8 cellular contexts compared by ENCODE assay signal in the genomic region with DNA sequence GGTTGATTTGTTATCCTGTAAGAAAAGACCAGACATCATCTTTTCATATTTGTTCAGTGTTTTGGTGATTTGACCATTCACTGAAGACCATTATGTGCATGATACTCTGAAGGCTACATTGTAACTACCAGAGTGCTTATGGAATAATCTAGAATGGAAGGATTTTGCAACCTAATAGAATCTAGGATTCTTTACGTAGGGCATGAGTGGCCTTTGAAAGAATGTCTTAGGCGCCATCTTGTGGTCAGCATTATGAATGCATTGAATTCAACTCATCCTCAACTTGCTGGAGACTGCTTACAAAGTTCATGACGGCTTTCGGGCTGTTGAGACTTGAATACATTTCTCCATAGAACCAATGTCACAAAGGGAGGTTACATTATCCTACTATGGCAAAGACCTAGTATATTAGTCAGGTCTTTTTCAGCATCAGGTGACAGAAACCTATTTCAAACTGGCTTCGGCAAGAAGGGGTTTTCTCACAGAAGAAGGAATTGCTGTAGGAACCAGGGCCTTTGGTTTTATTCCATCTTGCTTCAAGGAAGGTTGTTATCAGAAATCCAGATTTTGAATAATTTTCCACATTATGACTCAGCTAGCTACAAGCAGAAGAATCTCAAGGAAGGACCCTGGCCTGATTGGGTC.
A peak's percentile ranks its signal among the peaks of the same experiment; 100 is the strongest.
DNase-seq lines count a peak whose midpoint lies in the region; ATAC-seq, FAIRE-seq and TF ChIP-seq lines count a peak whose summit lies in the region.

No MANE protein-coding gene starts in this region.

- H3K27me3 Mint-ChIP-seq in memory B cell, result peaks cover 3% of the 10 kb centered on the region

- no peak for TF ChIP-seq POLR2A in A549 (IDR thresholded peaks at IDR 0.05; ENCODE audit: low read length)

- TF ChIP-seq CTCF in A549 (IDR thresholded peaks at IDR 0.05) (peak; percentile 86), GM12873 (IDR thresholded peaks at IDR 0.05; ENCODE audit: insufficient read depth, low read depth, low read length, missing control alignments) (peak; percentile 78)

- no peak overlapping the region for H3K4me3 Mint-ChIP-seq in memory B cell

- no peaks in the 10 kb centered on the region for H3K9me3 ChIP-seq in A549
- no peaks in the 10 kb centered on the region for H3K9me3 ChIP-seq in effector memory CD4-positive, alpha-beta T cell (ENCODE audit: control insufficient read depth, low read length)

- peak; percentile 80 to 88; a peak in 5 of 6 replicates for ATAC-seq in A549
- ATAC-seq in HG03066 (IDR thresholded peaks at IDR 0.05; ENCODE audit: low read depth, unreplicated experiment), result peak; percentile 49
- peak; percentile 27 to 65 for ATAC-seq in activated CD4-positive, CD25-positive, alpha-beta regulatory T cell treated with anti-CD3 and anti-CD28 coated beads, Interleukin-2, amount 50 U/mL, for 24 hours
- peak; percentile 69 for ATAC-seq in memory B cell (ENCODE audit: low read depth)

- no peak overlapping the region for H3K4me3 ChIP-seq in A549
- H3K4me3 ChIP-seq in effector memory CD4-positive, alpha-beta T cell (ENCODE audit: insufficient read depth, low read depth, low read length, poor library complexity, severe bottlenecking), result no peak overlapping the region

- FAIRE-seq in A549 (lab: Jason Lieb, UNC), result no peak

- POLR2A ChIA-PET in A549 (lab: Yijun Ruan, JAX), result no interaction called here

- H3K36me3 ChIP-seq in effector memory CD4-positive, alpha-beta T cell (ENCODE audit: control insufficient read depth, insufficient read depth, low read length), result no peaks in the 10 kb centered on the region

- H3K27me3 ChIP-seq in effector memory CD4-positive, alpha-beta T cell (replicated peaks; ENCODE audit: control insufficient read depth, insufficient read depth, low read length, poor library complexity, severe bottlenecking), result no peaks in the 10 kb centered on the region

- no peaks in the 10 kb centered on the region for H3K9me3 Mint-ChIP-seq in memory B cell

- CTCF ChIA-PET in A549 (lab: Yijun Ruan, JAX), result interaction anchor here (0.7 to 1.9 kb wide), 14 partner anchors 8 to 149 kb away, joined by 3 to 9 read pairs (median 4); no protein-coding TSS in a partner anchor

- WGBS in A549 (ENCODE audit: missing lambda C conversion rate), result 21% methylated on average over 5 of the region's 5 CpGs

- no peak overlapping the region for H3K27ac ChIP-seq in A549
- H3K27ac ChIP-seq in effector memory CD4-positive, alpha-beta T cell (ENCODE audit: insufficient read depth, low read length, poor library complexity, severe bottlenecking), result no peak overlapping the region

- no peak overlapping the region for H3K27ac Mint-ChIP-seq in memory B cell

- no peak for TF ChIP-seq EP300 in A549 (IDR thresholded peaks at IDR 0.05)

- H3K36me3 Mint-ChIP-seq in memory B cell, result no peaks in the 10 kb centered on the region

- H3K4me1 Mint-ChIP-seq in memory B cell, result peaks cover 2% of the 10 kb centered on the region

- no peak overlapping the region for H3K4me2 ChIP-seq in A549

- DNase-seq in A549 (ENCODE audit: low read depth in 1 of 2, low spot score in 1 of 2) (peak; percentile 46 to 73), NCI-H2196 treated with DMSO at 0.1 percent for 48 hours (lab: John Stamatoyannopoulos, UW; ENCODE audit: unreplicated experiment) (peak; percentile 1), memory B cell (ENCODE audit: low spot score in 2 of 2) (peak; percentile 56 to 63)
- DNase-seq in effector memory CD4-positive, alpha-beta T cell, result peak in 2 of 3 donors; percentile 4 to 36
- DNase-seq in stimulated activated naive CD4-positive, alpha-beta T cell treated with Interleukin-2 at 50 U/mL for 16 hours (lab: John Stamatoyannopoulos, UW), result peak; percentile 25

- peak; percentile 90 for TF ChIP-seq RAD21 in A549 (conservative IDR thresholded peaks at IDR 0.05 in 1 of 2, IDR thresholded peaks at IDR 0.05 in 1 of 2)

- H3K4me1 ChIP-seq in A549, result no peaks in the 10 kb centered on the region
- no peaks in the 10 kb centered on the region for H3K4me1 ChIP-seq in effector memory CD4-positive, alpha-beta T cell (ENCODE audit: control insufficient read depth, insufficient read depth, low read length, poor library complexity, severe bottlenecking)

TF ChIP-seq in A549, 52 proteins besides CTCF, POLR2A, EP300 and RAD21:
- TF ChIP-seq CEBPB (IDR thresholded peaks at IDR 0.05) (peak; percentile 57 to 71), MAX (IDR thresholded peaks at IDR 0.05) (no peak), SMC3 (IDR thresholded peaks at IDR 0.05) (peak; percentile 94)
TF ChIP-seq in A549: peak in this region for 2.

Comparison
In these comparisons a context has a peak if more than half of its experiments do, and no peak if none do; other contexts are left out.
1. DNase-seq: peak in every context shown above with its lines; median percentile 60 in A549; 60 in memory B cell; 25 in stimulated activated naive CD4-positive, alpha-beta T cell treated with Interleukin-2 at 50 U/mL for 16 hours; 20 in effector memory CD4-positive, alpha-beta T cell; 1 in NCI-H2196 treated with DMSO at 0.1 percent for 48 hours.